Comparison of ENCODE assay signal across 8 cellular contexts in the genomic region with DNA sequence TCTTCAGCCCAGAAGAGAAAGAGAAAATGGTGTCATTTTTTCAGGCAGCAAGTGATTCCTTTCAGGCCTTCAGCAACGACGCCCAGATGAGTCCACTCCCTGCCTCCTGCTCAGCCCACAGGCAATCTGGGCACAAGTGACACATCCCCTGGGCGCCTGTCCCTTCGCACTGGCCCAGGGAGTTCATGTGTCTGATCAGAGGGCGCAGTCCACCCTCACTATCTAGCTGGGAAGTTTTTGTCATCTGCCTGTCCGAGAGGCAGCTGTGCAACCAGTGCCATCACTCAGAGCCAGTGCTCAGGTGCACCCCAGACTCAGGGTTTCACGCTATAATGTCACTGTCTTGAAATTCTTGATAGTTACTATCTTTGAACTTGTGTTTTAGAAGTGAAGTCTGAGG. TPM values are rescaled to one million over a fixed set of nuclear protein-coding genes. Genes with fewer than 3 reads are reported as not detected.
DNase-seq lines count a peak whose midpoint lies in the region; ATAC-seq and TF ChIP-seq lines count a peak whose summit lies in the region.

No MANE protein-coding gene starts in this region.

- intact Hi-C loops in Calu3 (cut with micrococcal nuclease; ENCODE audit: unreplicated experiment) (no loop called here), psoas muscle (cut with DNase I) (loop anchor here in 1 of 2 donors (5.0 kb wide), 1 partner anchor 76 kb away; no protein-coding TSS in a partner anchor)

- H3K9me3 ChIP-seq in SJCRH30 (replicated peaks) (no peaks in the 10 kb centered on the region), gastroesophageal sphincter (peaks cover 0 to 4% (median 0%) of the 10 kb centered on the region in 3 donors), psoas muscle (no peaks in the 10 kb centered on the region)

- H3K36me3 Mint-ChIP-seq in Calu3 (ENCODE audit: insufficient read depth, unreplicated experiment), result peaks cover 19% of the 10 kb centered on the region

- H3K36me3 ChIP-seq in SJCRH30 (peaks cover 22% of the 10 kb centered on the region), gastroesophageal sphincter (no peaks in the 10 kb centered on the region), psoas muscle (ENCODE audit: insufficient read depth in 1 of 2, low read depth in 1 of 2) (no peaks in the 10 kb centered on the region)

- H3K4me1 ChIP-seq in SJCRH30 (peaks cover 53% of the 10 kb centered on the region), gastroesophageal sphincter (peaks cover 0 to 36% (median 0%) of the 10 kb centered on the region in 3 donors), psoas muscle (peaks cover 17% of the 10 kb centered on the region)

- H3K4me3 ChIP-seq in SJCRH30, result peak overlapping the region; percentile 93; the same call in 1 of the 2 replicates
- H3K4me3 ChIP-seq in gastroesophageal sphincter, result no peak overlapping the region
- H3K4me3 ChIP-seq in psoas muscle, result no peak overlapping the region

- H3K27ac ChIP-seq in SJCRH30 (peak overlapping the region; percentile 89), gastroesophageal sphincter (peak overlapping the region; percentile 80 to 95 (median 95)), psoas muscle (peak overlapping the region; percentile 94)

- TF ChIP-seq CTCF in Calu3 (IDR thresholded peaks at IDR 0.05; ENCODE audit: unreplicated experiment), result no peak
- TF ChIP-seq CTCF in gastroesophageal sphincter (IDR thresholded peaks at IDR 0.05), result no peak
- TF ChIP-seq CTCF in psoas muscle (IDR thresholded peaks at IDR 0.05), result no peak

- H3K4me3 Mint-ChIP-seq in Calu3 (ENCODE audit: low read depth, unreplicated experiment), result peak overlapping the region; percentile 62

- TF ChIP-seq EP300 in gastroesophageal sphincter (IDR thresholded peaks at IDR 0.05), result no peak

- no peak overlapping the region for H3K27ac Mint-ChIP-seq in Calu3 (ENCODE audit: unreplicated experiment)

- WGBS in gastroesophageal sphincter (ENCODE audit: low coverage in 1 of 2), 2 donors, result 86 to 97% methylated on average over 1 to 5 of the region's 7 CpGs
- 65 to 79% (median 68%) methylated on average over 7 of the region's 7 CpGs for WGBS in psoas muscle, 3 donors

- H3K9me3 Mint-ChIP-seq in Calu3 (ENCODE audit: low read depth, unreplicated experiment), result no peaks in the 10 kb centered on the region

- CTCF ChIA-PET in Calu3 (lab: Charles Lee), result interaction anchor here (0.5 kb wide), 1 partner anchor 156 kb away, joined by 3 read pairs; no protein-coding TSS in a partner anchor

- BruUV-seq in Calu3 (replicated peaks; lab: Mats Ljungman, UMichigan), result no TSS peak

- DNase-seq in Calu3 (no peak), SJCRH30 (no peak), psoas muscle (peak in 1 of 2 donors; percentile 66), SKM-1 treated with dmso at 0.1 percent for 144 hours (lab: John Stamatoyannopoulos, UW; ENCODE audit: unreplicated experiment) (no peak), KG1 (lab: John Stamatoyannopoulos, UW) (no peak), activated gamma-delta T cell treated with Interleukin-2 at 50 U/mL for 16 hours (no peak)

- H3K27me3 Mint-ChIP-seq in Calu3 (ENCODE audit: unreplicated experiment), result no peaks in the 10 kb centered on the region

- H3K27me3 ChIP-seq in SJCRH30, result no peaks in the 10 kb centered on the region
- H3K27me3 ChIP-seq in gastroesophageal sphincter, result no peaks in the 10 kb centered on the region
- H3K27me3 ChIP-seq in psoas muscle (ENCODE audit: insufficient read depth in 3 of 3, low read length in 2 of 3), result no peaks in the 10 kb centered on the region

- ATAC-seq in gastroesophageal sphincter (no peak), psoas muscle (peak; percentile 21 to 53 (median 35)), HG03520 (IDR thresholded peaks at IDR 0.05; ENCODE audit: unreplicated experiment) (no peak)

- no peak for TF ChIP-seq POLR2A in gastroesophageal sphincter (IDR thresholded peaks at IDR 0.05)

- no peaks in the 10 kb centered on the region for H3K4me1 Mint-ChIP-seq in Calu3 (ENCODE audit: low read depth, unreplicated experiment)

RNA-seq across cellular contexts. Expression of a gene that starts 1.4 kb away (rescaled TPM):
- total RNA-seq in Calu3 (2022), result 1.2 and 1.3 TPM in 2 replicates
- total RNA-seq in SJCRH30 (2014; rRNA removed; shearing (Covaris generic)), result 8.5 and 12.3 TPM in 2 replicates
- 1 to 10 TPM in 3 of 4 donors, under 1 TPM in 1; 0.52 to 3.3 (median 1.4) TPM for total RNA-seq in gastroesophageal sphincter
- total RNA-seq in psoas muscle, result under 1 TPM; 0.30 to 0.56 (median 0.42) TPM
- polyA plus RNA-seq in psoas muscle, result under 1 TPM; 0.01 to 0.16 (median 0.03) TPM

Comparison
In these comparisons a context has a peak if more than half of its experiments do, and no peak if none do; other contexts are left out.
1. ATAC-seq: peak in psoas muscle (4 of 4); none in gastroesophageal sphincter (single experiment) and HG03520 (single experiment).
2. Peak in every context shown above with its lines, with median percentiles within 50 percentile points of each other: H3K27ac ChIP-seq.